8 cellular contexts compared by ENCODE assay signal in the genomic region with DNA sequence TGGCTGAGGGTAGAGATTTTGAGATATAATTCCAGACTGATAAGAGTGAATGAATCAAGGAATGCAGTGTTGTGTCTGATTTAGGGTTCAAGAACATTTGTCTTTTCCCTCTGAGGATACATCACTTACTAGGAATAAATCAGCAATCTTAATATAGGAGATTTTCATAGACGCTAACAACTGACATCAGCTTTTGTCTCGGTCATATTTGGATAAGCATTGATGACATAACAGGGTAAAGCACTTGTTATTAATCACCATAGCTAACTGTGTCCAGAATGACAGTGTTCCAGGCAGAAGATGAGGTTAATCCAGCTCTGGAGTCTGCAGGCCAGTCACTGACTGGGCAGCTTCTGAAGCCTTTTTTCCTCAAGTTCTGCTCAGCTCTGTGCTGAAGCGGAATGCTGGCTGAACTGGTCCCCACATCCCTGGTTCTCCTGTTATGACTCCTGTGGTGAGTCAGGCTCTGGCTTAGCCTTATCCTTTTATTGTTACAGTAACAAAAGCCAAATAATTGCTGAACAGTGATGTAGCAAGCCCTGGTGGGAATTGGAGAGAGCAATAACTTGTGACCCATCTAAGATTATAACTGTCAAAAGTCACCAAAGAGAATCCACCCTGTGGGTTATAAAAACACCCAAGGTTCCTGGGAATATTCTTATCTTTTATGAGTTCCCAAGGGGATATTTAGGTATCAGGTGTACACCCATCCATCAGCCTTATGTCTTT. TPM values are rescaled to one million over a fixed set of nuclear protein-coding genes. Genes with fewer than 3 reads are reported as not detected.
DNase-seq lines count a peak whose midpoint lies in the region; ATAC-seq, FAIRE-seq and TF ChIP-seq lines count a peak whose summit lies in the region.

No MANE protein-coding gene starts in this region.

- peak overlapping the region; percentile 17; the same call in 1 of the 2 replicates for H3K9ac ChIP-seq in KMS-11

- TF ChIP-seq POLR2A in breast epithelium (IDR thresholded peaks at IDR 0.05) (no peak), right lobe of liver (IDR thresholded peaks at IDR 0.05) (peak; percentile 4)

- H3K79me2 ChIP-seq in KMS-11 (ENCODE audit: insufficient read depth, low read depth): peaks cover 18% of the 10 kb centered on the region; the same call in 1 of the 2 replicates

- peaks cover 63% of the 10 kb centered on the region for H3K4me1 ChIP-seq in KMS-11 (ENCODE audit: low read depth, poor library complexity, severe bottlenecking)
- no peaks in the 10 kb centered on the region for H3K4me1 ChIP-seq in breast epithelium
- peaks cover 0 to 69% (median 17%) of the 10 kb centered on the region in 4 donors for H3K4me1 ChIP-seq in right lobe of liver
- H3K4me1 ChIP-seq in thoracic aorta (ENCODE audit: control insufficient read depth in 1 of 2, low read depth in 2 of 2): peaks cover 31 to 82% of the 10 kb centered on the region in 2 donors

- H4K20me1 ChIP-seq in KMS-11 (ENCODE audit: insufficient read depth): no peaks in the 10 kb centered on the region

- no peaks in the 10 kb centered on the region for H3K9me3 ChIP-seq in breast epithelium
- no peaks in the 10 kb centered on the region for H3K9me3 ChIP-seq in right lobe of liver
- no peaks in the 10 kb centered on the region for H3K9me3 ChIP-seq in thoracic aorta

- intact Hi-C loops in breast epithelium (cut with DNase I; ENCODE audit: low total_unique reads) (no loop called here), right lobe of liver (cut with DNase I) (no loop called here)

- no peaks in the 10 kb centered on the region for H3K27me3 ChIP-seq in KMS-11 (ENCODE audit: insufficient read depth, low read depth)
- no peaks in the 10 kb centered on the region for H3K27me3 ChIP-seq in breast epithelium
- no peaks in the 10 kb centered on the region for H3K27me3 ChIP-seq in right lobe of liver
- H3K27me3 ChIP-seq in thoracic aorta (replicated peaks; ENCODE audit: insufficient read depth): no peaks in the 10 kb centered on the region

- H3K27ac ChIP-seq in KMS-11: peak overlapping the region; percentile 76
- H3K27ac ChIP-seq in breast epithelium: peak overlapping the region; percentile 64 to 70
- H3K27ac ChIP-seq in right lobe of liver: peak overlapping the region; percentile 0 to 62 (median 44)
- H3K27ac ChIP-seq in thoracic aorta: peak overlapping the region; percentile 85 to 89

- FAIRE-seq in G401.6 (lab: Jason Lieb, UNC): peak; percentile 98

- TF ChIP-seq CTCF in KMS-11 (conservative IDR thresholded peaks at IDR 0.05; ENCODE audit: low read depth, low read length) (no peak), breast epithelium (IDR thresholded peaks at IDR 0.05) (no peak), right lobe of liver (IDR thresholded peaks at IDR 0.05) (no peak), thoracic aorta (IDR thresholded peaks at IDR 0.05) (no peak)

- no peak overlapping the region for H2AFZ ChIP-seq in KMS-11 (ENCODE audit: low read depth)

- WGBS in right lobe of liver (ENCODE audit: insufficient coverage, low coverage, low lambda C conversion rate, missing lambda C conversion rate): 15% methylated on average over 2 of the region's 3 CpGs

- H3K4me3 ChIP-seq in KMS-11 (IDR thresholded peaks at IDR 0.05; ENCODE audit: insufficient read depth, low read depth, low read length): no peak overlapping the region
- no peak overlapping the region for H3K4me3 ChIP-seq in breast epithelium
- no peak overlapping the region for H3K4me3 ChIP-seq in right lobe of liver
- peak overlapping the region; percentile 39 for H3K4me3 ChIP-seq in thoracic aorta

- H3K36me3 ChIP-seq in KMS-11 (ENCODE audit: insufficient read depth): no peaks in the 10 kb centered on the region
- H3K36me3 ChIP-seq in breast epithelium: no peaks in the 10 kb centered on the region
- no peaks in the 10 kb centered on the region for H3K36me3 ChIP-seq in right lobe of liver
- H3K36me3 ChIP-seq in thoracic aorta: no peaks in the 10 kb centered on the region

- H3K4me2 ChIP-seq in KMS-11: peak overlapping the region; percentile 97

- ATAC-seq in right lobe of liver (peak in 3 of 4 donors; percentile 3 to 41 (median 3)), thoracic aorta (ENCODE audit: insufficient number of reproducible peaks, low FRiP score, low read depth) (peak; percentile 92), HG02884 (IDR thresholded peaks at IDR 0.05; ENCODE audit: unreplicated experiment) (no peak), HG03457 (IDR thresholded peaks at IDR 0.05; ENCODE audit: unreplicated experiment) (no peak)

- DNase-seq in breast epithelium (ENCODE audit: low spot score in 2 of 2) (peak in 1 of 2 donors; percentile 53), right lobe of liver (peak in 1 of 3 donors; percentile 25), thoracic aorta (ENCODE audit: low spot score) (peak; percentile 75), NCI-H1694 (lab: John Stamatoyannopoulos, UW) (no peak)

RNA-seq across cellular contexts. Expression of gene FNIP2, which starts 41.8 kb away (rescaled TPM):
- total RNA-seq in breast epithelium (10 to 100 TPM; 40.3 to 70.4 (median 55.2) TPM), right lobe of liver (10 to 100 TPM; 34.2 to 67.4 (median 37.8) TPM), thoracic aorta (100 to 1,000 TPM in 1 of 2 donors, 10 to 100 TPM in 1; 47.9 to 121 TPM)

Comparison
In these comparisons a context has a peak if more than half of its experiments do, and no peak if none do; other contexts are left out.
1. ATAC-seq: peak in right lobe of liver (3 of 4) and thoracic aorta (single experiment); none in HG02884 (single experiment) and HG03457 (single experiment).
2. Peak in every context shown above with its lines, with median percentiles within 50 percentile points of each other: H3K27ac ChIP-seq.